Comparison of ENCODE assay signal across 7 cellular contexts in genomic region chr4:93791570-93792195, GRCh38.
A peak's percentile ranks its signal among the peaks of the same experiment; 100 is the strongest.
DNase-seq lines count a peak whose midpoint lies in the region; ATAC-seq lines count a peak whose summit lies in the region.

No MANE protein-coding gene starts in this region.

- DNase-seq in EH (ENCODE audit: low read depth) (peak; percentile 55), NCI-H748 treated with DMSO at 0.1 percent for 48 hours (lab: John Stamatoyannopoulos, UW) (peak; percentile 14), astrocyte of the hippocampus (ENCODE audit: low read depth, low spot score) (peak; percentile 76), iPS-NIHi7 (ENCODE audit: extremely low spot score) (peak; percentile 63)
- DNase-seq in stimulated activated CD4-positive, alpha-beta T cell treated with anti-CD3 and anti-CD28 coated beads, Interleukin-4, amount 100 ng/mL, for 24 hours = peak; percentile 8

- peak; percentile 88 for ATAC-seq in GM19395 (IDR thresholded peaks at IDR 0.05; ENCODE audit: unreplicated experiment)
- peak; percentile 86 for ATAC-seq in HG03354 (IDR thresholded peaks at IDR 0.05; ENCODE audit: poor library complexity, severe bottlenecking, unreplicated experiment)

Comparison
In these comparisons a context has a peak if more than half of its experiments do, and no peak if none do; other contexts are left out.
1. Peak in every context shown above with its lines: DNase-seq and ATAC-seq.
2. DNase-seq: peak in every context shown above with its lines; median percentile 76 in astrocyte of the hippocampus; 63 in iPS-NIHi7; 55 in EH; 14 in NCI-H748 treated with DMSO at 0.1 percent for 48 hours; 8 in stimulated activated CD4-positive, alpha-beta T cell treated with anti-CD3 and anti-CD28 coated beads, Interleukin-4, amount 100 ng/mL, for 24 hours.